Comparison of ENCODE assay signal across 18 cellular contexts in the genomic region with DNA sequence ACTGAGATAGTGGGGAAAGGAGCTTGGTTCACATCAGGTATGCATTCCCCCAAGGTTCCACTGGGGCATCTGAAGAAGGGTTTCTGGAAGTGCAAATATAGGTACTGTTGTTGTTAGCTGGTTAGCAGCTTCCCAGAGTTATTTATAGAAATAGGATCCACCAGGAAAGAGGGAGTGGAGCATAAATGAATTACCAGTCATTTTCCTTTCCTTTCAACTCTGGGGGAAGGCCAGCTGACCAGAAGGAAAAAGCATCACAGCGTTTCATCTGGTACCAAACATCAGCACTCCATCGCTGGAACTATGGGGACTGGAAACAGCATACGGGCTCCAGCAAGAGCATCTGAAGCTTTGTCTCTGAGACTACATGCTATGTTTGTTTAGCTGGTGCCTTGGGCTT.
"Had no signal": no experiment of that assay in that cellular context is flagged by ENCODE, and none has a peak within 500 bp of the region (broad histone marks: within the 10 kb centered on the region; RNA-seq: fewer than 3 reads in every experiment).

No MANE protein-coding gene starts in this region.

- H3K36me3 Mint-ChIP-seq: activated naive CD4-positive, alpha-beta T cell treated with anti-CD3 and anti-CD28 coated beads, Interleukin-2, amount 10 ng/mL, durations not matched to agents 7 days and 5 days; memory B cell; stimulated activated memory B cell treated with anti-CD40 and anti-IgM and Interleukin-4, amounts not matched to agents 10 μg/mL and 1 μg/mL and 100 μg/mL, for 72 hours had no signal

- ATAC-seq: effector memory CD8-positive, alpha-beta T cell; stimulated activated memory B cell treated with anti-CD40 and anti-IgM and Interleukin-4, amounts not matched to agents 10 μg/mL and 1 μg/mL and 100 μg/mL, for 72 hours had no signal

- H3K4me3 Mint-ChIP-seq: activated CD4-positive, alpha-beta memory T cell treated with anti-CD3 and anti-CD28 coated beads, Interleukin-2, amount 10 ng/mL, durations not matched to agents 7 days and 5 days; activated naive CD4-positive, alpha-beta T cell treated with anti-CD3 and anti-CD28 coated beads, Interleukin-2, amount 10 ng/mL, durations not matched to agents 7 days and 5 days; effector memory CD8-positive, alpha-beta T cell; memory B cell; neural crest cell; stimulated activated memory B cell treated with anti-CD40 and anti-IgM and Interleukin-4, amounts not matched to agents 10 μg/mL and 1 μg/mL and 100 μg/mL, for 72 hours had no signal

- H3K9me3 Mint-ChIP-seq: activated CD4-positive, alpha-beta memory T cell treated with anti-CD3 and anti-CD28 coated beads, Interleukin-2, amount 10 ng/mL, durations not matched to agents 7 days and 5 days; activated naive CD4-positive, alpha-beta T cell treated with anti-CD3 and anti-CD28 coated beads, Interleukin-2, amount 10 ng/mL, durations not matched to agents 7 days and 5 days; effector memory CD8-positive, alpha-beta T cell; memory B cell; neural crest cell; stimulated activated memory B cell treated with anti-CD40 and anti-IgM and Interleukin-4, amounts not matched to agents 10 μg/mL and 1 μg/mL and 100 μg/mL, for 72 hours had no signal

- H3K4me1 Mint-ChIP-seq: activated CD4-positive, alpha-beta memory T cell treated with anti-CD3 and anti-CD28 coated beads, Interleukin-2, amount 10 ng/mL, durations not matched to agents 7 days and 5 days; activated naive CD4-positive, alpha-beta T cell treated with anti-CD3 and anti-CD28 coated beads, Interleukin-2, amount 10 ng/mL, durations not matched to agents 7 days and 5 days; memory B cell; stimulated activated memory B cell treated with anti-CD40 and anti-IgM and Interleukin-4, amounts not matched to agents 10 μg/mL and 1 μg/mL and 100 μg/mL, for 72 hours had no signal

- DNase-seq: activated CD4-positive, alpha-beta memory T cell treated with anti-CD3 and anti-CD28 coated beads, Interleukin-2, amount 10 ng/mL, durations not matched to agents 7 days and 5 days; activated CD4-positive, alpha-beta T cell treated with anti-CD3 and anti-CD28 coated beads for 48 hours; activated effector memory CD4-positive, alpha-beta T cell treated with anti-CD3 and anti-CD28 coated beads, Interleukin-2, amount 50 U/mL, for 16 hours; activated naive CD4-positive, alpha-beta T cell treated with anti-CD3 and anti-CD28 coated beads, Interleukin-2, amount 10 ng/mL, durations not matched to agents 7 days and 5 days; amygdala; colonic mucosa; dorsolateral prefrontal cortex; effector memory CD8-positive, alpha-beta T cell; esophagus squamous epithelium; heart left ventricle; occipital lobe; sigmoid colon; stimulated activated CD4-positive, alpha-beta T cell treated with anti-CD3 and anti-CD28 coated beads, Interleukin-15, amount 100 ng/mL, for 24 hours; transverse colon; uterus had no signal

- H3K27ac Mint-ChIP-seq: activated CD4-positive, alpha-beta memory T cell treated with anti-CD3 and anti-CD28 coated beads, Interleukin-2, amount 10 ng/mL, durations not matched to agents 7 days and 5 days; activated naive CD4-positive, alpha-beta T cell treated with anti-CD3 and anti-CD28 coated beads, Interleukin-2, amount 10 ng/mL, durations not matched to agents 7 days and 5 days; effector memory CD8-positive, alpha-beta T cell; memory B cell; stimulated activated memory B cell treated with anti-CD40 and anti-IgM and Interleukin-4, amounts not matched to agents 10 μg/mL and 1 μg/mL and 100 μg/mL, for 72 hours had no signal
